ENCODE assay signal across 17 cellular contexts in the genomic region with DNA sequence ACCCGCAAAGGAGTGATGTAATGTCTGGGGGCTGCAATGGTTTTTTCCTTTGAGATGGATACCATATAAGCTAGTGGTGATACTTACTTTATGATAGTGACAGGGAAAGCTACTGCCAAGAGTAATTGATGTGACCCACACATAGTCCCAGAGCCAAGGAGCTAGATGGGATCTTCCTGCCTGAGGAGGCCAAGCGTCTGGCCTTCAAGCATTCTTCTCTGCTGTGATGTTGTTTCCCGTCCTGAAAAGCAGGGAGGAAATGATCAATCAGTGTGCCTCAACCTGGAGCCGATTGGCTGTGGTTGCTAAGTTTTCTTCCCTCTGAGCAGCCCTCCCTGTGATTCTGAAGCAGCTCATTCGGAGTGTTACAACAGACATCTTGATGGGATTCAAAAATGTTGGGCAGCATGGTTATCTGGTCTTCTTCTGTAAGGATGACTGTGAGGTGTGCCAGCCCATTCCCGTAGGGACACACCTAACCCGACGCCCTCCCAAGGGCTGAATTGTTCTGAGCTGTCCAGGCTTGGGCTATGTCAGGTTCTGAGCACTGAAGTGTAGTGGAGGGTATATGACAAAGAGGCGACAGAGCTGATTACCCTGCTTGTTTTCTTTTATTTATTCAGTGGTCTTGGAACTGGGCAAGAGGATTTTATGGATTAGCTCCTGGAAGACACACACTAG. TPM values are rescaled to one million over a fixed set of nuclear protein-coding genes. Genes with fewer than 3 reads are reported as not detected.
DNase-seq lines count a peak whose midpoint lies in the region; ATAC-seq and TF ChIP-seq lines count a peak whose summit lies in the region.
"Had no signal": no experiment of that assay in that cellular context is flagged by ENCODE, and none has a peak within 500 bp of the region (broad histone marks: within the 10 kb centered on the region; RNA-seq: fewer than 3 reads in every experiment).

No MANE protein-coding gene starts in this region.

- ATAC-seq in WTC11 (peak; percentile 61), left colon (peak; percentile 40)
- ATAC-seq: natural killer cell had no signal

- no TSS peak for BruUV-seq in OCI-LY7 (replicated peaks; lab: Mats Ljungman, UMichigan)

- no peaks in the 10 kb centered on the region for H3K9me3 Mint-ChIP-seq in activated CD4-positive, alpha-beta T cell treated with anti-CD3 and anti-CD28 coated beads, Interleukin-2, amount 10 ng/mL, durations not matched to agents 24 days and 14 days
- no peaks in the 10 kb centered on the region for H3K9me3 Mint-ChIP-seq in activated CD4-positive, alpha-beta T cell treated with anti-CD3 and anti-CD28 coated beads, Interleukin-2, amount 10 ng/mL, durations not matched to agents 7 days and 5 days
- H3K9me3 Mint-ChIP-seq in WTC11 = no peaks in the 10 kb centered on the region
- H3K9me3 Mint-ChIP-seq: activated naive CD4-positive, alpha-beta T cell treated with anti-CD3 and anti-CD28 coated beads, Interleukin-2, amount 10 ng/mL, durations not matched to agents 7 days and 5 days; natural killer cell had no signal

- no peaks in the 10 kb centered on the region for H3K9me2 ChIP-seq in OCI-LY7 (ENCODE audit: insufficient read depth, low read length)

- no peak for TF ChIP-seq CTCF in WTC11 (IDR thresholded peaks at IDR 0.05)
- no peak for TF ChIP-seq CTCF in OCI-LY7 (conservative IDR thresholded peaks at IDR 0.05; ENCODE audit: low read length)

- peaks cover 7% of the 10 kb centered on the region for H3K36me3 Mint-ChIP-seq in activated CD4-positive, alpha-beta T cell treated with anti-CD3 and anti-CD28 coated beads, Interleukin-2, amount 10 ng/mL, durations not matched to agents 24 days and 14 days (ENCODE audit: low read depth)
- peaks cover 2% of the 10 kb centered on the region for H3K36me3 Mint-ChIP-seq in activated CD4-positive, alpha-beta T cell treated with anti-CD3 and anti-CD28 coated beads, Interleukin-2, amount 10 ng/mL, durations not matched to agents 7 days and 5 days (ENCODE audit: low read depth)
- H3K36me3 Mint-ChIP-seq in WTC11 = peaks cover 1% of the 10 kb centered on the region
- H3K36me3 Mint-ChIP-seq: activated naive CD4-positive, alpha-beta T cell treated with anti-CD3 and anti-CD28 coated beads, Interleukin-2, amount 10 ng/mL, durations not matched to agents 7 days and 5 days; natural killer cell had no signal

- no peak for DNase-seq in activated CD4-positive, alpha-beta T cell treated with anti-CD3 and anti-CD28 coated beads, Interleukin-2, amount 10 ng/mL, durations not matched to agents 24 days and 14 days
- DNase-seq in activated CD4-positive, alpha-beta T cell treated with anti-CD3 and anti-CD28 coated beads, Interleukin-2, amount 10 ng/mL, durations not matched to agents 7 days and 5 days = no peak
- no peak for DNase-seq in WTC11 (ENCODE audit: low spot score)
- no peak for DNase-seq in left colon
- DNase-seq in superior temporal gyrus (ENCODE audit: extremely low spot score) = no peak
- no peak for DNase-seq in OCI-LY7 (ENCODE audit: low spot score)
- no peak for DNase-seq in amniotic stem cell (lab: John Stamatoyannopoulos, UW)
- DNase-seq: activated CD8-positive, alpha-beta memory T cell treated with anti-CD3 and anti-CD28 coated beads for 24 hours; activated naive CD4-positive, alpha-beta T cell treated with anti-CD3 and anti-CD28 coated beads, Interleukin-2, amount 10 ng/mL, durations not matched to agents 7 days and 5 days; DMS53; natural killer cell; NCI-H226; RPMI8226; stimulated activated CD4-positive, alpha-beta T cell treated with anti-CD3 and anti-CD28 coated beads, Interleukin-12 subunit alpha, Interleukin-12 subunit beta, amount 100 ng/mL, for 4 hours; T1000 had no signal

- H3K4me3 ChIP-seq in skeletal muscle tissue (ENCODE audit: low read length in 3 of 3) (no peak overlapping the region), OCI-LY7 (ENCODE audit: low read depth, low read length, poor library complexity, severe bottlenecking) (no peak overlapping the region)
- H3K4me3 ChIP-seq: upper lobe of left lung had no signal

- CTCF ChIA-PET in activated CD4-positive, alpha-beta T cell treated with anti-CD3 and anti-CD28 coated beads, Interleukin-2, amount 10 ng/mL, durations not matched to agents 7 days and 5 days (lab: Charles Lee) = interaction anchor here (0.8 to 1.5 kb wide), 7 partner anchors 9 to 45 kb away, joined by 3 to 4 read pairs (median 3); no protein-coding TSS in a partner anchor
- CTCF ChIA-PET in WTC11 (lab: Charles Lee) = interaction anchor here (0.6 to 3.1 kb wide), 7 partner anchors 9 to 595 kb away, joined by 3 to 20 read pairs (median 4); a partner anchor contains a TSS
- CTCF ChIA-PET in OCI-LY7 (lab: Charles Lee; ENCODE audit: unreplicated experiment) = no interaction called here

- no peak overlapping the region for H3K4me2 ChIP-seq in OCI-LY7 (ENCODE audit: low read length)

- intact Hi-C loops in activated CD4-positive, alpha-beta T cell treated with anti-CD3 and anti-CD28 coated beads, Interleukin-2, amount 10 ng/mL, durations not matched to agents 24 days and 14 days (cut with micrococcal nuclease) = no loop called here
- intact Hi-C loops in left colon (cut with DNase I, micrococcal nuclease) (no loop called here), OCI-LY7 (cut with micrococcal nuclease; ENCODE audit: unreplicated experiment) (no loop called here)

- H3K4me1 Mint-ChIP-seq in activated CD4-positive, alpha-beta T cell treated with anti-CD3 and anti-CD28 coated beads, Interleukin-2, amount 10 ng/mL, durations not matched to agents 24 days and 14 days = peaks cover 35% of the 10 kb centered on the region
- peaks cover 18% of the 10 kb centered on the region for H3K4me1 Mint-ChIP-seq in activated CD4-positive, alpha-beta T cell treated with anti-CD3 and anti-CD28 coated beads, Interleukin-2, amount 10 ng/mL, durations not matched to agents 7 days and 5 days
- H3K4me1 Mint-ChIP-seq in WTC11 = peaks cover 62% of the 10 kb centered on the region

- no peaks in the 10 kb centered on the region for H3K27me3 ChIP-seq in skeletal muscle tissue (ENCODE audit: control insufficient read depth in 3 of 3, insufficient read depth in 3 of 3, low read length in 3 of 3)
- H3K27me3 ChIP-seq: upper lobe of left lung had no signal

- H2AFZ ChIP-seq in OCI-LY7 (ENCODE audit: low read length) = no peak overlapping the region

- no peaks in the 10 kb centered on the region for H3K27me3 Mint-ChIP-seq in activated CD4-positive, alpha-beta T cell treated with anti-CD3 and anti-CD28 coated beads, Interleukin-2, amount 10 ng/mL, durations not matched to agents 24 days and 14 days
- H3K27me3 Mint-ChIP-seq in activated CD4-positive, alpha-beta T cell treated with anti-CD3 and anti-CD28 coated beads, Interleukin-2, amount 10 ng/mL, durations not matched to agents 7 days and 5 days = no peaks in the 10 kb centered on the region
- H3K27me3 Mint-ChIP-seq in WTC11 (ENCODE audit: low read depth) = no peaks in the 10 kb centered on the region
- H3K27me3 Mint-ChIP-seq: activated naive CD4-positive, alpha-beta T cell treated with anti-CD3 and anti-CD28 coated beads, Interleukin-2, amount 10 ng/mL, durations not matched to agents 7 days and 5 days had no signal

- H3K79me2 ChIP-seq in OCI-LY7 (ENCODE audit: insufficient read depth, low read depth, low read length) = peaks cover 54% of the 10 kb centered on the region

- H3K27ac ChIP-seq in skeletal muscle tissue (ENCODE audit: low read depth, low read length) = peak overlapping the region; percentile 45
- no peak overlapping the region for H3K27ac ChIP-seq in OCI-LY7 (ENCODE audit: low read depth, low read length, poor library complexity, severe bottlenecking)

- H3K9me3 ChIP-seq in skeletal muscle tissue (ENCODE audit: control insufficient read depth in 3 of 3, low read length in 3 of 3) (no peaks in the 10 kb centered on the region), OCI-LY7 (ENCODE audit: low read length) (no peaks in the 10 kb centered on the region)
- H3K9me3 ChIP-seq: upper lobe of left lung had no signal

- H4K20me1 ChIP-seq in OCI-LY7 (ENCODE audit: insufficient read depth, low read length) = peaks cover 6% of the 10 kb centered on the region; the same call in 1 of the 2 replicates

- H3K9ac ChIP-seq in skeletal muscle tissue (ENCODE audit: low read depth in 1 of 3, low read length in 3 of 3) = no peak overlapping the region

- H3K4me3 Mint-ChIP-seq in activated CD4-positive, alpha-beta T cell treated with anti-CD3 and anti-CD28 coated beads, Interleukin-2, amount 10 ng/mL, durations not matched to agents 24 days and 14 days = no peak overlapping the region
- no peak overlapping the region for H3K4me3 Mint-ChIP-seq in activated CD4-positive, alpha-beta T cell treated with anti-CD3 and anti-CD28 coated beads, Interleukin-2, amount 10 ng/mL, durations not matched to agents 7 days and 5 days
- no peak overlapping the region for H3K4me3 Mint-ChIP-seq in WTC11
- H3K4me3 Mint-ChIP-seq: activated naive CD4-positive, alpha-beta T cell treated with anti-CD3 and anti-CD28 coated beads, Interleukin-2, amount 10 ng/mL, durations not matched to agents 7 days and 5 days; natural killer cell had no signal

- H3K36me3 ChIP-seq in skeletal muscle tissue (ENCODE audit: control insufficient read depth in 3 of 3, insufficient read depth in 3 of 3, low read length in 3 of 3) (no peaks in the 10 kb centered on the region), OCI-LY7 (ENCODE audit: insufficient read depth, low read length) (0 out of 2 replicates have a peak, but pooled peaks cover 5% of the 10 kb centered on the region)
- H3K36me3 ChIP-seq: upper lobe of left lung had no signal

- H3K4me1 ChIP-seq in skeletal muscle tissue (ENCODE audit: control insufficient read depth in 3 of 3, insufficient read depth in 3 of 3, low read length in 3 of 3) (peaks cover 10 to 18% (median 16%) of the 10 kb centered on the region in 3 donors), OCI-LY7 (ENCODE audit: insufficient read depth, low read length, poor library complexity, severe bottlenecking) (peaks cover 16% of the 10 kb centered on the region)

- POLR2A ChIA-PET in activated CD4-positive, alpha-beta T cell treated with anti-CD3 and anti-CD28 coated beads, Interleukin-2, amount 10 ng/mL, durations not matched to agents 7 days and 5 days (lab: Charles Lee) = no interaction called here
- POLR2A ChIA-PET in WTC11 (lab: Charles Lee) (no interaction called here), OCI-LY7 (lab: Charles Lee) (interaction anchor here (0.6 to 1.7 kb wide), 9 partner anchors 11 to 274 kb away, joined by 3 to 4 read pairs (median 3); a partner anchor contains a TSS)

- peak overlapping the region; percentile 1 for H3K27ac Mint-ChIP-seq in activated CD4-positive, alpha-beta T cell treated with anti-CD3 and anti-CD28 coated beads, Interleukin-2, amount 10 ng/mL, durations not matched to agents 24 days and 14 days
- no peak overlapping the region for H3K27ac Mint-ChIP-seq in activated CD4-positive, alpha-beta T cell treated with anti-CD3 and anti-CD28 coated beads, Interleukin-2, amount 10 ng/mL, durations not matched to agents 7 days and 5 days
- H3K27ac Mint-ChIP-seq in WTC11 = peak overlapping the region; percentile 54; the same call in 1 of the 2 replicates
- H3K27ac Mint-ChIP-seq: activated naive CD4-positive, alpha-beta T cell treated with anti-CD3 and anti-CD28 coated beads, Interleukin-2, amount 10 ng/mL, durations not matched to agents 7 days and 5 days had no signal

RNA-seq across cellular contexts. Expression of a gene that starts 56.7 kb away (rescaled TPM):
- total RNA-seq in activated CD4-positive, alpha-beta T cell treated with anti-CD3 and anti-CD28 coated beads, Interleukin-2, amount 10 ng/mL, durations not matched to agents 24 days and 14 days = 108 and 110 TPM in 2 replicates
- total RNA-seq in activated CD4-positive, alpha-beta T cell treated with anti-CD3 and anti-CD28 coated beads, Interleukin-2, amount 10 ng/mL, durations not matched to agents 7 days and 5 days = 10 to 100 TPM; 22.4 to 23.7 TPM
- total RNA-seq in WTC11 (2021) (74.3 to 85.7 TPM (median 79.2 TPM) in 3 replicates), left colon (10 to 100 TPM; 55.0 to 57.8 TPM), skeletal muscle tissue (26.1 TPM), OCI-LY7 (2022) (66.0 and 66.6 TPM in 2 replicates)
- 65.6 and 75.8 TPM in 2 replicates for total RNA-seq in OCI-LY7 (2014; rRNA removed; shearing (Covaris generic))
